In the genomic region with DNA sequence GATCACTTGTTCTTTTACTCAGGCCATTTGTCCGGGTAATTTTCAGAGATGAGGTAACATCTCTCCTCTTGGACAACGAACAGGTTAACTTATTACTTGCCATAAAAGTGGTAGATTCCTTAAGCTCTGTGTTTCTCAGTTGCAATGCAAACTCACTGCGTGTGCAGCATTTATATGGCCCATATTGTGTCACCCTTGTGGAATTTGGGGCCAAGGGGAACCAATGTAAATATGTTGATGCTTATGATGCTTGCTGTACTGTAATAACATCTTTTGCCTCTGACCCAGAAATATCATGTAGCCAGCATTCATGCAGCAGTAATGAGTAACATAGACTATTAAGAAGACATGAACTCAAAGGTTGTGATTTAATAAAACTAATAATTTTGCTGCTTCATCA, we compare ENCODE assay signal across 25 cellular contexts.
A peak's percentile ranks its signal among the peaks of the same experiment; 100 is the strongest.
DNase-seq lines count a peak whose midpoint lies in the region; ATAC-seq, FAIRE-seq and TF ChIP-seq lines count a peak whose summit lies in the region.
"Had no signal": no experiment of that assay in that cellular context is flagged by ENCODE, and none has a peak within 500 bp of the region (broad histone marks: within the 10 kb centered on the region; RNA-seq: fewer than 3 reads in every experiment).

No MANE protein-coding gene starts in this region.

- TF ChIP-seq POLR2A in HepG2 (IDR thresholded peaks at IDR 0.05; ENCODE audit: insufficient read depth in 1 of 2, low read depth in 2 of 2, low read length in 2 of 2): no peak
- no peak for TF ChIP-seq POLR2A in right lobe of liver (IDR thresholded peaks at IDR 0.05)

- POLR2A ChIA-PET in HepG2 (lab: Yijun Ruan, JAX): no interaction called here

- no peak overlapping the region for H3K4me3 Mint-ChIP-seq in Calu3 (ENCODE audit: low read depth, unreplicated experiment)
- H3K4me3 Mint-ChIP-seq: activated CD4-positive, alpha-beta T cell treated with anti-CD3 and anti-CD28 coated beads for 36 hours; CD4-positive, alpha-beta T cell; stimulated activated naive CD8-positive, alpha-beta T cell treated with anti-CD3 and anti-CD28 coated beads, Interleukin-15, Interleukin-2, amounts not matched to agents 100 ng/mL and 50 ng/mL, for 24 hours; T-helper 2 cell treated with Interferon-gamma antibody and Interleukin-4, amounts not matched to agents 5 μg/mL and 100 μg/mL, for 36 hours had no signal

- H3K27ac Mint-ChIP-seq in Calu3 (ENCODE audit: unreplicated experiment): no peak overlapping the region
- H3K27ac Mint-ChIP-seq: activated CD4-positive, alpha-beta T cell treated with anti-CD3 and anti-CD28 coated beads for 36 hours; CD4-positive, alpha-beta T cell; stimulated activated naive CD8-positive, alpha-beta T cell treated with anti-CD3 and anti-CD28 coated beads, Interleukin-15, Interleukin-2, amounts not matched to agents 100 ng/mL and 50 ng/mL, for 24 hours; T-helper 2 cell treated with Interferon-gamma antibody and Interleukin-4, amounts not matched to agents 5 μg/mL and 100 μg/mL, for 36 hours had no signal

- H3K9me3 Mint-ChIP-seq in Calu3 (ENCODE audit: low read depth, unreplicated experiment): no peaks in the 10 kb centered on the region
- H3K9me3 Mint-ChIP-seq: CD4-positive, alpha-beta T cell; stimulated activated naive CD8-positive, alpha-beta T cell treated with anti-CD3 and anti-CD28 coated beads, Interleukin-15, Interleukin-2, amounts not matched to agents 100 ng/mL and 50 ng/mL, for 24 hours; T-helper 2 cell treated with Interferon-gamma antibody and Interleukin-4, amounts not matched to agents 5 μg/mL and 100 μg/mL, for 36 hours had no signal

- peak; percentile 29 for DNase-seq in HepG2 (ENCODE audit: low spot score)
- no peak for DNase-seq in right lobe of liver
- peak; percentile 72 for DNase-seq in choroid plexus epithelial cell (ENCODE audit: low read depth)
- peak; percentile 14 for DNase-seq in hepatic stellate cell (ENCODE audit: low spot score)
- no peak for DNase-seq in Calu3
- no peak for DNase-seq in NCI-H446 (lab: John Stamatoyannopoulos, UW)
- DNase-seq in HuH-7.5 (ENCODE audit: low spot score): no peak
- DNase-seq: 8988T; activated CD4-positive, alpha-beta T cell treated with anti-CD3 and anti-CD28 coated beads for 36 hours; activated effector memory CD4-positive, alpha-beta T cell treated with Interleukin-2 at 50 U/mL for 16 hours; AML-193; CD4-positive, alpha-beta T cell; cerebellar nuclear complex; foreskin melanocyte; GDM1; Karpas-422; left colon; mesendoderm; posterior cingulate gyrus; Right ventricle myocardium superior had no signal

- BruUV-seq in HepG2 (replicated peaks; lab: Mats Ljungman, UMichigan) (no TSS peak), Calu3 (replicated peaks; lab: Mats Ljungman, UMichigan) (no TSS peak)

- H3K27ac ChIP-seq in HepG2 (ENCODE audit: extremely low read length, insufficient read depth, low read length): no peak overlapping the region
- no peak overlapping the region for H3K27ac ChIP-seq in right lobe of liver
- H3K27ac ChIP-seq: thoracic aorta had no signal

- no peak overlapping the region for H2AFZ ChIP-seq in HepG2 (ENCODE audit: low read length)

- H3K4me1 ChIP-seq in HepG2 (ENCODE audit: insufficient read depth, low read length): peaks cover 23% of the 10 kb centered on the region
- H3K4me1 ChIP-seq in right lobe of liver: no peaks in the 10 kb centered on the region
- H3K4me1 ChIP-seq: HAP-1 had no signal

- H3K36me3 ChIP-seq in HepG2 (replicated peaks in 1 of 2; ENCODE audit: control insufficient read depth in 1 of 2, insufficient read depth in 2 of 2, low read length in 2 of 2) (no peaks in the 10 kb centered on the region), right lobe of liver (no peaks in the 10 kb centered on the region)
- H3K36me3 ChIP-seq: HAP-1, thoracic aorta had no signal

- H3K9ac ChIP-seq in HepG2 (ENCODE audit: insufficient read depth, low read depth, low read length): no peak overlapping the region

- H3K27me3 Mint-ChIP-seq in Calu3 (ENCODE audit: unreplicated experiment): no peaks in the 10 kb centered on the region
- H3K27me3 Mint-ChIP-seq: activated CD4-positive, alpha-beta T cell treated with anti-CD3 and anti-CD28 coated beads for 36 hours; CD4-positive, alpha-beta T cell; stimulated activated naive CD8-positive, alpha-beta T cell treated with anti-CD3 and anti-CD28 coated beads, Interleukin-15, Interleukin-2, amounts not matched to agents 100 ng/mL and 50 ng/mL, for 24 hours had no signal

- H4K20me1 ChIP-seq in HepG2 (ENCODE audit: insufficient read depth, low read length): no peaks in the 10 kb centered on the region

- ATAC-seq in HepG2 (peak; percentile 48; the same call in 1 of the 3 replicates), right lobe of liver (no peak), GM19328 (IDR thresholded peaks at IDR 0.05; ENCODE audit: unreplicated experiment) (no peak)
- ATAC-seq: activated CD4-positive, alpha-beta T cell treated with anti-CD3 and anti-CD28 coated beads for 36 hours; left colon had no signal

- no peaks in the 10 kb centered on the region for H3K36me3 Mint-ChIP-seq in Calu3 (ENCODE audit: insufficient read depth, unreplicated experiment)

- H3K27me3 ChIP-seq in HepG2 (ENCODE audit: control insufficient read depth in 1 of 2, insufficient read depth in 2 of 2, low read length in 2 of 2): no peaks in the 10 kb centered on the region
- no peaks in the 10 kb centered on the region for H3K27me3 ChIP-seq in right lobe of liver

- H3K79me2 ChIP-seq in HepG2 (ENCODE audit: insufficient read depth, low read length): no peaks in the 10 kb centered on the region

- WGBS in HepG2 (ENCODE audit: low lambda C conversion rate): 6% methylated on average over 3 of the region's 3 CpGs
- 68% methylated on average over 3 of the region's 3 CpGs for WGBS in right lobe of liver (ENCODE audit: insufficient coverage, low coverage, low lambda C conversion rate, missing lambda C conversion rate)

- H3K4me3 ChIP-seq in HepG2 (replicated peaks in 1 of 3; ENCODE audit: insufficient read depth in 1 of 3, low read depth in 2 of 3, low read length in 3 of 3): no peak overlapping the region
- no peak overlapping the region for H3K4me3 ChIP-seq in right lobe of liver
- H3K4me3 ChIP-seq in choroid plexus epithelial cell (ENCODE audit: low read depth, low read length): no peak overlapping the region
- H3K4me3 ChIP-seq: HAP-1, thoracic aorta had no signal

- in situ Hi-C loops in HepG2 (cut with HindIII; ENCODE audit: extremely low pct_ligation_motif_present, low pct_unique_long_range_greater_than_20kb): no loop called here

- TF ChIP-seq RAD21 in HepG2 (CRISPR knock-in tag; IDR thresholded peaks at IDR 0.05): no peak

- intact Hi-C loops in HepG2 (cut with micrococcal nuclease; ENCODE audit: unreplicated experiment): no loop called here
- intact Hi-C loops in right lobe of liver (cut with DNase I): no loop called here
- intact Hi-C loops in Calu3 (cut with micrococcal nuclease; ENCODE audit: unreplicated experiment): no loop called here

- H3K9me3 ChIP-seq in HepG2 (ENCODE audit: low read length) (no peaks in the 10 kb centered on the region), right lobe of liver (no peaks in the 10 kb centered on the region)
- H3K9me3 ChIP-seq: HAP-1, thoracic aorta had no signal

- peak; percentile 40 for FAIRE-seq in HepG2 (lab: Jason Lieb, UNC)

- no peaks in the 10 kb centered on the region for H3K4me1 Mint-ChIP-seq in Calu3 (ENCODE audit: low read depth, unreplicated experiment)
- H3K4me1 Mint-ChIP-seq: activated CD4-positive, alpha-beta T cell treated with anti-CD3 and anti-CD28 coated beads for 36 hours had no signal

- TF ChIP-seq CTCF in HepG2 (CRISPR knock-in tag; IDR thresholded peaks at IDR 0.05): no peak
- TF ChIP-seq CTCF in right lobe of liver (IDR thresholded peaks at IDR 0.05): no peak
- no peak for TF ChIP-seq CTCF in choroid plexus epithelial cell (conservative IDR thresholded peaks at IDR 0.05; ENCODE audit: low read depth, low read length)
- TF ChIP-seq CTCF in Calu3 (IDR thresholded peaks at IDR 0.05; ENCODE audit: unreplicated experiment): no peak

- no peak for TF ChIP-seq EP300 in HepG2 (IDR thresholded peaks at IDR 0.05; ENCODE audit: low read depth in 2 of 2, low read length in 2 of 2)
- no peak for TF ChIP-seq EP300 in HepG2 (CRISPR knock-in tag; IDR thresholded peaks at IDR 0.05; ENCODE audit: borderline replicate concordance)

- H3K4me2 ChIP-seq in HepG2 (ENCODE audit: low read depth, low read length): peak overlapping the region; percentile 8; the same call in 1 of the 2 replicates

- CTCF ChIA-PET in HepG2 (lab: Yijun Ruan, JAX; ENCODE audit: low intra/inter-chr PET ratio, low total read pairs): no interaction called here
- CTCF ChIA-PET in Calu3 (lab: Charles Lee): interaction anchor here (0.6 kb wide), 1 partner anchor 11 kb away, joined by 4 read pairs; no protein-coding TSS in a partner anchor

TF ChIP-seq in HepG2, 621 proteins besides CTCF, POLR2A, EP300 and RAD21 (continues in another document):
- TF ChIP-seq AGO2 (optimal IDR thresholded peaks at IDR 0.05; ENCODE audit: low read depth, low read length): no peak
- 0 out of 2 replicates have a peak, but pooled peaks have one; percentile 7 for TF ChIP-seq CEBPB (IDR thresholded peaks at IDR 0.05; ENCODE audit: borderline replicate concordance, low read depth, low read length)
- no peak for TF ChIP-seq ARHGAP35 (CRISPR knock-in tag; IDR thresholded peaks at IDR 0.05; ENCODE audit: borderline replicate concordance)
- TF ChIP-seq, protein P1, sequence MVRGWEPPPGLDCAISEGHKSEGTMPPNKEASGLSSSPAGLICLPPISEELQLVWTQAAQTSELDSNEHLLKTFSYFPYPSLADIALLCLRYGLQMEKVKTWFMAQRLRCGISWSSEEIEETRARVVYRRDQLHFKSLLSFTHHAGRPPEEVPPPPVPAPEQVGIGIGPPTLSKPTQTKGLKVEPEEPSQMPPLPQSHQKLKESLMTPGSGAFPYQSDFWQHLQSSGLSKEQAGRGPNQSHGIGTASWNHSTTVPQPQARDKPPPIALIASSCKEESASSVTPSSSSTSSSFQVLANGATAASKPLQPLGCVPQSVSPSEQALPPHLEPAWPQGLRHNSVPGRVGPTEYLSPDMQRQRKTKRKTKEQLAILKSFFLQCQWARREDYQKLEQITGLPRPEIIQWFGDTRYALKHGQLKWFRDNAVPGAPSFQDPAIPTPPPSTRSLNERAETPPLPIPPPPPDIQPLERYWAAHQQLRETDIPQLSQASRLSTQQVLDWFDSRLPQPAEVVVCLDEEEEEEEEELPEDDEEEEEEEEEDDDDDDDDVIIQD (CRISPR knock-in tag; IDR thresholded peaks at IDR 0.05; ENCODE audit: low read depth): no peak
- no peak for TF ChIP-seq MAF1 (CRISPR knock-in tag; IDR thresholded peaks at IDR 0.05; ENCODE audit: borderline replicate concordance)
- TF ChIP-seq NR2F1 (CRISPR knock-in tag; IDR thresholded peaks at IDR 0.05): no peak
- TF ChIP-seq ZFP36 (IDR thresholded peaks at IDR 0.05; ENCODE audit: borderline replicate concordance, low read depth, low read length, partially characterized antibody): no peak
- TF ChIP-seq ZNF615 (CRISPR knock-in tag; IDR thresholded peaks at IDR 0.05; ENCODE audit: borderline replicate concordance): no peak

Comparison
In these comparisons a context has a peak if more than half of its experiments do, and no peak if none do; other contexts are left out.
1. DNase-seq: peak in HepG2 (single experiment), choroid plexus epithelial cell (single experiment) and hepatic stellate cell (single experiment); none in right lobe of liver (0 of 3), Calu3 (single experiment), NCI-H446 (0 of 2) and HuH-7.5 (single experiment).